ENCODE assay signal across 1 cellular context in the genomic region with DNA sequence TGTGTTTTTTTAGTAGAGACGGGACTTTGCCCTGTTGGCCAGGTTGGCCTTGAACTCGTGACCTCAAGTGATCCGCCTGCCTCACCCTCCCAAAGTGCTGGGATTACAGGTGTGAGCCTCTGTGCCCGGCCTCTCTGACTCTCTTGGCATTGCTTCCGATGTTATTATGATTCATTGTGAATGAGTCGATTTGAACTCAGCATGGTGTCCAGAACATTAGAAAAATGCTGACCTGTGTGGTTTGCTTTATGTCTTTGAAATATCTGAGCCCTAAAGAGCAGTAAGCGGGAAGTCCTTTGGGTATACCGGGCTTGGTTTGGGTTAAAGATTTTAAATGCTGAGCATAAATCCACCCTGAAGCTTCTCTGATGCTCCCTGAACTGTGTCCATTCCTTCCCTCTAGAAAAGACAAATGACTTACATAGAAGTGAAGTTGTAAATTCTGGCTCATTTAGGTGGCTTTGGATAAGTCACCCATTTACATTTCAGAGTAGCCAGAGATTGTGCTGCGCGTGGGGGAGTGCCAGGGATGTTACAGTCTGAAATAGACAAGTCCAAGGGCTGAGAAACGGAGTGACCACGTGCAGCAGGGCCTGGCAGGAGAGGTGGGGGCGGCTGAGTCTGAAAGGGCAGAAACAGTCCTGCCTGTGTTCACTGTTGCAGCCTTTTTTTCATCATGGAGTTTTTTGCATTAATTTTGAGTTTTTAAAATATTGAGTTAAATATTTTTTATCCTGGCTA.
TF ChIP-seq lines count a peak whose summit lies in the region.

No MANE protein-coding gene starts in this region.

TF ChIP-seq in HCT116, 20 proteins besides CTCF, POLR2A, EP300 and RAD21 (continued from another document):
- TF ChIP-seq, protein P1, sequence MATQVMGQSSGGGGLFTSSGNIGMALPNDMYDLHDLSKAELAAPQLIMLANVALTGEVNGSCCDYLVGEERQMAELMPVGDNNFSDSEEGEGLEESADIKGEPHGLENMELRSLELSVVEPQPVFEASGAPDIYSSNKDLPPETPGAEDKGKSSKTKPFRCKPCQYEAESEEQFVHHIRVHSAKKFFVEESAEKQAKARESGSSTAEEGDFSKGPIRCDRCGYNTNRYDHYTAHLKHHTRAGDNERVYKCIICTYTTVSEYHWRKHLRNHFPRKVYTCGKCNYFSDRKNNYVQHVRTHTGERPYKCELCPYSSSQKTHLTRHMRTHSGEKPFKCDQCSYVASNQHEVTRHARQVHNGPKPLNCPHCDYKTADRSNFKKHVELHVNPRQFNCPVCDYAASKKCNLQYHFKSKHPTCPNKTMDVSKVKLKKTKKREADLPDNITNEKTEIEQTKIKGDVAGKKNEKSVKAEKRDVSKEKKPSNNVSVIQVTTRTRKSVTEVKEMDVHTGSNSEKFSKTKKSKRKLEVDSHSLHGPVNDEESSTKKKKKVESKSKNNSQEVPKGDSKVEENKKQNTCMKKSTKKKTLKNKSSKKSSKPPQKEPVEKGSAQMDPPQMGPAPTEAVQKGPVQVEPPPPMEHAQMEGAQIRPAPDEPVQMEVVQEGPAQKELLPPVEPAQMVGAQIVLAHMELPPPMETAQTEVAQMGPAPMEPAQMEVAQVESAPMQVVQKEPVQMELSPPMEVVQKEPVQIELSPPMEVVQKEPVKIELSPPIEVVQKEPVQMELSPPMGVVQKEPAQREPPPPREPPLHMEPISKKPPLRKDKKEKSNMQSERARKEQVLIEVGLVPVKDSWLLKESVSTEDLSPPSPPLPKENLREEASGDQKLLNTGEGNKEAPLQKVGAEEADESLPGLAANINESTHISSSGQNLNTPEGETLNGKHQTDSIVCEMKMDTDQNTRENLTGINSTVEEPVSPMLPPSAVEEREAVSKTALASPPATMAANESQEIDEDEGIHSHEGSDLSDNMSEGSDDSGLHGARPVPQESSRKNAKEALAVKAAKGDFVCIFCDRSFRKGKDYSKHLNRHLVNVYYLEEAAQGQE (IDR thresholded peaks at IDR 0.05; ENCODE audit: low read depth): no peak
- TF ChIP-seq, protein P2, sequence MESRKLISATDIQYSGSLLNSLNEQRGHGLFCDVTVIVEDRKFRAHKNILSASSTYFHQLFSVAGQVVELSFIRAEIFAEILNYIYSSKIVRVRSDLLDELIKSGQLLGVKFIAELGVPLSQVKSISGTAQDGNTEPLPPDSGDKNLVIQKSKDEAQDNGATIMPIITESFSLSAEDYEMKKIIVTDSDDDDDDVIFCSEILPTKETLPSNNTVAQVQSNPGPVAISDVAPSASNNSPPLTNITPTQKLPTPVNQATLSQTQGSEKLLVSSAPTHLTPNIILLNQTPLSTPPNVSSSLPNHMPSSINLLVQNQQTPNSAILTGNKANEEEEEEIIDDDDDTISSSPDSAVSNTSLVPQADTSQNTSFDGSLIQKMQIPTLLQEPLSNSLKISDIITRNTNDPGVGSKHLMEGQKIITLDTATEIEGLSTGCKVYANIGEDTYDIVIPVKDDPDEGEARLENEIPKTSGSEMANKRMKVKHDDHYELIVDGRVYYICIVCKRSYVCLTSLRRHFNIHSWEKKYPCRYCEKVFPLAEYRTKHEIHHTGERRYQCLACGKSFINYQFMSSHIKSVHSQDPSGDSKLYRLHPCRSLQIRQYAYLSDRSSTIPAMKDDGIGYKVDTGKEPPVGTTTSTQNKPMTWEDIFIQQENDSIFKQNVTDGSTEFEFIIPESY (IDR thresholded peaks at IDR 0.05; ENCODE audit: extremely low read depth, insufficient replicate concordance, low read length): no peak
- TF ChIP-seq, protein P3, sequence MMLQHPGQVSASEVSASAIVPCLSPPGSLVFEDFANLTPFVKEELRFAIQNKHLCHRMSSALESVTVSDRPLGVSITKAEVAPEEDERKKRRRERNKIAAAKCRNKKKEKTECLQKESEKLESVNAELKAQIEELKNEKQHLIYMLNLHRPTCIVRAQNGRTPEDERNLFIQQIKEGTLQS (IDR thresholded peaks at IDR 0.05): no peak
- TF ChIP-seq TCF7L2 (IDR thresholded peaks at IDR 0.05; ENCODE audit: borderline replicate concordance, extremely low read depth, insufficient read depth, insufficient read length): no peak
